Comparison of ENCODE assay signal across 15 cellular contexts in genomic region chr10:94102436-94102835, GRCh38.
DNase-seq lines count a peak whose midpoint lies in the region; ATAC-seq and TF ChIP-seq lines count a peak whose summit lies in the region.
"Had no signal": no experiment of that assay in that cellular context is flagged by ENCODE, and none has a peak within 500 bp of the region (broad histone marks: within the 10 kb centered on the region; RNA-seq: fewer than 3 reads in every experiment).

No MANE protein-coding gene starts in this region.

- TF ChIP-seq CTCF in nephron (IDR thresholded peaks at IDR 0.05; ENCODE audit: unreplicated experiment in 3 of 3): no peak

- H3K27ac Mint-ChIP-seq in nephron: peak overlapping the region in 2 of 3 experiments; percentile 10 to 86
- H3K27ac Mint-ChIP-seq: CD14-positive monocyte; CD8-positive, alpha-beta T cell; HFFc6 had no signal

- no peak overlapping the region for H3K4me3 Mint-ChIP-seq in nephron
- H3K4me3 Mint-ChIP-seq: CD14-positive monocyte; CD8-positive, alpha-beta T cell; HFFc6 had no signal

- H3K4me1 Mint-ChIP-seq in nephron: peaks cover 74% of the 10 kb centered on the region
- H3K4me1 Mint-ChIP-seq: CD14-positive monocyte had no signal

- no peaks in the 10 kb centered on the region for H3K9me3 Mint-ChIP-seq in nephron
- H3K9me3 Mint-ChIP-seq: CD8-positive, alpha-beta T cell; HFFc6 had no signal

- intact Hi-C loops in sciatic nerve (cut with DNase I): no loop called here

- peak; percentile 13 for DNase-seq in DMS53 (lab: John Stamatoyannopoulos, UW)
- DNase-seq in DMS53 treated with DMSO at 0.1 percent for 48 hours (lab: John Stamatoyannopoulos, UW; ENCODE audit: unreplicated experiment): no peak
- DNase-seq in dermis microvascular lymphatic vessel endothelial cell (ENCODE audit: low read depth in 2 of 2): peak; percentile 8 to 60
- no peak for DNase-seq in sciatic nerve (ENCODE audit: low spot score)
- DNase-seq in activated T-cell treated with anti-CD3 and anti-CD28 coated beads, Interleukin-2, amount 50 U/mL, for 1 hour: no peak
- DNase-seq: CD8-positive, alpha-beta T cell; COR-L47; DMS153; GF-D8; HCEC 1CT; HFFc6 had no signal

- H3K27me3 Mint-ChIP-seq in nephron (ENCODE audit: low read depth): peaks cover 12% of the 10 kb centered on the region

- ATAC-seq in sciatic nerve (peak; percentile 40), GM18861 (IDR thresholded peaks at IDR 0.05; ENCODE audit: unreplicated experiment) (no peak), HG02884 (IDR thresholded peaks at IDR 0.05; ENCODE audit: unreplicated experiment) (no peak)
- ATAC-seq: CD8-positive, alpha-beta T cell had no signal

- no peaks in the 10 kb centered on the region for H3K36me3 Mint-ChIP-seq in nephron (ENCODE audit: low read depth)
- H3K36me3 Mint-ChIP-seq: CD14-positive monocyte; CD8-positive, alpha-beta T cell had no signal

Comparison
In these comparisons a context has a peak if more than half of its experiments do, and no peak if none do; other contexts are left out.
1. DNase-seq: peak in DMS53 (single experiment) and dermis microvascular lymphatic vessel endothelial cell (2 of 2); none in DMS53 treated with DMSO at 0.1 percent for 48 hours (single experiment), sciatic nerve (single experiment) and activated T-cell treated with anti-CD3 and anti-CD28 coated beads, Interleukin-2, amount 50 U/mL, for 1 hour (single experiment).